Comparison of ENCODE assay signal across 8 cellular contexts in genomic region chr7:26279405-26279804, GRCh38. TPM values are rescaled to one million over a fixed set of nuclear protein-coding genes. Genes with fewer than 3 reads are reported as not detected.
DNase-seq lines count a peak whose midpoint lies in the region; ATAC-seq and FAIRE-seq lines count a peak whose summit lies in the region.

No MANE protein-coding gene starts in this region.

- intact Hi-C loops in activated T-helper 2 cell treated with anti-CD3 and anti-CD28 coated beads, Interferon-gamma antibody, Interleukin-2, Interleukin-4, amounts not matched to agents 10 μg/mL and 5 μg/mL and 100 μg/mL, durations not matched to agents 14 hours and 24 hours and 36 hours (cut with micrococcal nuclease) = loop anchor here (1.0 to 5.0 kb wide), 4 partner anchors 15 to 388 kb away; partner anchors contain the start of genes CBX3, HNRNPA2B1 and NFE2L3
- intact Hi-C loops in left ventricle myocardium superior (cut with micrococcal nuclease) = no loop called here

- H3K9me2 ChIP-seq in Karpas-422 (replicated peaks; ENCODE audit: insufficient read depth, low read length) = no peaks in the 10 kb centered on the region

- no peaks in the 10 kb centered on the region for H4K20me1 ChIP-seq in Karpas-422 (ENCODE audit: insufficient read depth, low read depth, low read length)

- H3K27me3 Mint-ChIP-seq in activated T-cell treated with anti-CD3 and anti-CD28 coated beads, Interleukin-2, amount 50 U/mL, for 4 hours (ENCODE audit: low read depth) = peaks cover 2% of the 10 kb centered on the region
- no peaks in the 10 kb centered on the region for H3K27me3 Mint-ChIP-seq in activated T-helper 2 cell treated with anti-CD3 and anti-CD28 coated beads, Interferon-gamma antibody, Interleukin-2, Interleukin-4, amounts not matched to agents 10 μg/mL and 5 μg/mL and 100 μg/mL, durations not matched to agents 14 hours and 24 hours and 36 hours (ENCODE audit: low read depth)
- H3K27me3 Mint-ChIP-seq in stimulated activated naive B cell treated with anti-CD40 and anti-IgM and Interleukin-4, amounts not matched to agents 10 μg/mL and 1 μg/mL and 100 μg/mL, for 72 hours = no peaks in the 10 kb centered on the region

- H3K27me3 ChIP-seq in Karpas-422 (ENCODE audit: low read length) = no peaks in the 10 kb centered on the region

- peak overlapping the region; percentile 13 for H3K4me2 ChIP-seq in Karpas-422 (ENCODE audit: low read depth, low read length, poor library complexity, severe bottlenecking)

- H3K36me3 Mint-ChIP-seq in activated T-cell treated with anti-CD3 and anti-CD28 coated beads, Interleukin-2, amount 50 U/mL, for 4 hours (ENCODE audit: insufficient read depth) = no peaks in the 10 kb centered on the region
- no peaks in the 10 kb centered on the region for H3K36me3 Mint-ChIP-seq in activated T-helper 2 cell treated with anti-CD3 and anti-CD28 coated beads, Interferon-gamma antibody, Interleukin-2, Interleukin-4, amounts not matched to agents 10 μg/mL and 5 μg/mL and 100 μg/mL, durations not matched to agents 14 hours and 24 hours and 36 hours (ENCODE audit: low read depth)
- H3K36me3 Mint-ChIP-seq in stimulated activated naive B cell treated with anti-CD40 and anti-IgM and Interleukin-4, amounts not matched to agents 10 μg/mL and 1 μg/mL and 100 μg/mL, for 72 hours = no peaks in the 10 kb centered on the region

- H3K9me3 Mint-ChIP-seq in activated T-cell treated with anti-CD3 and anti-CD28 coated beads, Interleukin-2, amount 50 U/mL, for 4 hours = peaks cover 4% of the 10 kb centered on the region
- no peaks in the 10 kb centered on the region for H3K9me3 Mint-ChIP-seq in activated T-helper 2 cell treated with anti-CD3 and anti-CD28 coated beads, Interferon-gamma antibody, Interleukin-2, Interleukin-4, amounts not matched to agents 10 μg/mL and 5 μg/mL and 100 μg/mL, durations not matched to agents 14 hours and 24 hours and 36 hours
- no peaks in the 10 kb centered on the region for H3K9me3 Mint-ChIP-seq in stimulated activated naive B cell treated with anti-CD40 and anti-IgM and Interleukin-4, amounts not matched to agents 10 μg/mL and 1 μg/mL and 100 μg/mL, for 72 hours

- peaks cover 9% of the 10 kb centered on the region for H3K4me1 ChIP-seq in Karpas-422 (ENCODE audit: low read length)

- peak; percentile 58 to 69 for ATAC-seq in activated T-cell treated with anti-CD3 and anti-CD28 coated beads, Interleukin-2, amount 50 U/mL, for 4 hours
- peak; percentile 34 to 48 for ATAC-seq in stimulated activated naive B cell treated with anti-CD40 and anti-IgM and Interleukin-4, amounts not matched to agents 10 μg/mL and 1 μg/mL and 100 μg/mL, for 72 hours (replicated peaks)
- ATAC-seq in left ventricle myocardium superior = no peak

- no peaks in the 10 kb centered on the region for H3K36me3 ChIP-seq in Karpas-422 (ENCODE audit: insufficient read depth, low read length)

- no peak overlapping the region for H3K9ac ChIP-seq in Karpas-422 (ENCODE audit: low read length)

- peaks cover 15% of the 10 kb centered on the region for H3K4me1 Mint-ChIP-seq in activated T-cell treated with anti-CD3 and anti-CD28 coated beads, Interleukin-2, amount 50 U/mL, for 4 hours (ENCODE audit: low read depth)
- H3K4me1 Mint-ChIP-seq in activated T-helper 2 cell treated with anti-CD3 and anti-CD28 coated beads, Interferon-gamma antibody, Interleukin-2, Interleukin-4, amounts not matched to agents 10 μg/mL and 5 μg/mL and 100 μg/mL, durations not matched to agents 14 hours and 24 hours and 36 hours (ENCODE audit: low read depth) = peaks cover 16% of the 10 kb centered on the region
- peaks cover 3 to 6% of the 10 kb centered on the region in 2 donors for H3K4me1 Mint-ChIP-seq in stimulated activated naive B cell treated with anti-CD40 and anti-IgM and Interleukin-4, amounts not matched to agents 10 μg/mL and 1 μg/mL and 100 μg/mL, for 72 hours

- H3K27ac ChIP-seq in Karpas-422 (ENCODE audit: low read length) = no peak overlapping the region

- peak overlapping the region; percentile 92 for H2AFZ ChIP-seq in Karpas-422 (ENCODE audit: low read length)

- DNase-seq in activated T-cell treated with anti-CD3 and anti-CD28 coated beads, Interleukin-2, amount 50 U/mL, for 4 hours = no peak
- DNase-seq in activated T-cell treated with anti-CD3 and anti-CD28 coated beads for 4 hours = no peak
- DNase-seq in Karpas-422 = peak; percentile 70
- DNase-seq in activated T-helper 2 cell treated with anti-CD3 and anti-CD28 coated beads, Interferon-gamma antibody, Interleukin-2, Interleukin-4, amounts not matched to agents 10 μg/mL and 5 μg/mL and 100 μg/mL, durations not matched to agents 14 hours and 24 hours and 36 hours (ENCODE audit: low spot score) = peak; percentile 26
- DNase-seq in stimulated activated naive B cell treated with anti-CD40 and anti-IgM and Interleukin-4, amounts not matched to agents 10 μg/mL and 1 μg/mL and 100 μg/mL, for 72 hours = no peak
- DNase-seq in left ventricle myocardium superior = no peak
- DNase-seq in SIG-M5 treated with dmso at 0.1 percent for 504 hours (lab: John Stamatoyannopoulos, UW; ENCODE audit: unreplicated experiment) = no peak
- DNase-seq in RCC 7860 (ENCODE audit: low spot score) = no peak

- peak overlapping the region; percentile 40 for H3K4me3 Mint-ChIP-seq in activated T-cell treated with anti-CD3 and anti-CD28 coated beads, Interleukin-2, amount 50 U/mL, for 4 hours
- no peak overlapping the region for H3K4me3 Mint-ChIP-seq in activated T-helper 2 cell treated with anti-CD3 and anti-CD28 coated beads, Interferon-gamma antibody, Interleukin-2, Interleukin-4, amounts not matched to agents 10 μg/mL and 5 μg/mL and 100 μg/mL, durations not matched to agents 14 hours and 24 hours and 36 hours (ENCODE audit: low read depth)
- no peak overlapping the region for H3K4me3 Mint-ChIP-seq in stimulated activated naive B cell treated with anti-CD40 and anti-IgM and Interleukin-4, amounts not matched to agents 10 μg/mL and 1 μg/mL and 100 μg/mL, for 72 hours

- H3K9me3 ChIP-seq in Karpas-422 (ENCODE audit: low read length) = no peaks in the 10 kb centered on the region

- peak overlapping the region; percentile 10; the same call in 1 of the 2 replicates for H3K4me3 ChIP-seq in Karpas-422 (ENCODE audit: low read length)

- H3K79me2 ChIP-seq in Karpas-422 (ENCODE audit: low read length) = no peaks in the 10 kb centered on the region

- no peak overlapping the region for H3K27ac Mint-ChIP-seq in activated T-helper 2 cell treated with anti-CD3 and anti-CD28 coated beads, Interferon-gamma antibody, Interleukin-2, Interleukin-4, amounts not matched to agents 10 μg/mL and 5 μg/mL and 100 μg/mL, durations not matched to agents 14 hours and 24 hours and 36 hours
- no peak overlapping the region for H3K27ac Mint-ChIP-seq in stimulated activated naive B cell treated with anti-CD40 and anti-IgM and Interleukin-4, amounts not matched to agents 10 μg/mL and 1 μg/mL and 100 μg/mL, for 72 hours

- no peak for FAIRE-seq in RCC 7860 (lab: Jason Lieb, UNC)

RNA-seq across cellular contexts. Expression of gene SNX10, which starts 12.3 kb away (rescaled TPM):
- total RNA-seq in activated T-cell treated with anti-CD3 and anti-CD28 coated beads, Interleukin-2, amount 50 U/mL, for 4 hours = 10 to 100 TPM; 18.5 to 22.6 (median 18.9) TPM
- total RNA-seq in Karpas-422 (2014; rRNA removed; shearing (Covaris generic); ENCODE audit: low replicate concordance) = 4.9 and 24.2 TPM in 2 replicates
- 54.9 and 59.3 TPM in 2 replicates for total RNA-seq in activated T-helper 2 cell treated with anti-CD3 and anti-CD28 coated beads, Interferon-gamma antibody, Interleukin-2, Interleukin-4, amounts not matched to agents 10 μg/mL and 5 μg/mL and 100 μg/mL, durations not matched to agents 14 hours and 24 hours and 36 hours
- 1.1 TPM for total RNA-seq in left ventricle myocardium superior

Comparison
In these comparisons a context has a peak if more than half of its experiments do, and no peak if none do; other contexts are left out.
1. DNase-seq: peak in Karpas-422 (single experiment) and activated T-helper 2 cell treated with anti-CD3 and anti-CD28 coated beads, Interferon-gamma antibody, Interleukin-2, Interleukin-4, amounts not matched to agents 10 μg/mL and 5 μg/mL and 100 μg/mL, durations not matched to agents 14 hours and 24 hours and 36 hours (single experiment); none in activated T-cell treated with anti-CD3 and anti-CD28 coated beads, Interleukin-2, amount 50 U/mL, for 4 hours (single experiment), activated T-cell treated with anti-CD3 and anti-CD28 coated beads for 4 hours (single experiment), stimulated activated naive B cell treated with anti-CD40 and anti-IgM and Interleukin-4, amounts not matched to agents 10 μg/mL and 1 μg/mL and 100 μg/mL, for 72 hours (single experiment), left ventricle myocardium superior (single experiment), SIG-M5 treated with dmso at 0.1 percent for 504 hours (single experiment) and RCC 7860 (single experiment).